In genomic region chr6:116127771-116128493, GRCh38 we compare ENCODE assay signal across 29 cellular contexts. TPM values are rescaled to one million over a fixed set of nuclear protein-coding genes. Genes with fewer than 3 reads are reported as not detected.
DNase-seq lines count a peak whose midpoint lies in the region; ATAC-seq and TF ChIP-seq lines count a peak whose summit lies in the region.
"Had no signal": no experiment of that assay in that cellular context is flagged by ENCODE, and none has a peak within 500 bp of the region (broad histone marks: within the 10 kb centered on the region; RNA-seq: fewer than 3 reads in every experiment).

No MANE protein-coding gene starts in this region.

- CTCF ChIA-PET in IMR-90 (lab: Yijun Ruan, JAX), result no interaction called here

- no peak overlapping the region for H4K5ac ChIP-seq in IMR-90 (ENCODE audit: low read depth, low read length)

- H3K4me2 ChIP-seq in IMR-90 (ENCODE audit: low read depth, low read length) (no peak overlapping the region), mesenchymal stem cell (ENCODE audit: low read length, poor library complexity, severe bottlenecking) (no peak overlapping the region)

- H3K27ac ChIP-seq in IMR-90 (ENCODE audit: insufficient read depth, low read length) (no peak overlapping the region), mesenchymal stem cell (ENCODE audit: low read length, poor library complexity, severe bottlenecking) (no peak overlapping the region)
- H3K27ac ChIP-seq: cardiac muscle cell, SK-N-MC, vagina had no signal

- no peak overlapping the region for H2AK9ac ChIP-seq in IMR-90 (replicated peaks; ENCODE audit: low read depth, low read length, poor library complexity)

- no peak overlapping the region for H2BK20ac ChIP-seq in IMR-90 (ENCODE audit: low read depth, low read length)

- no peaks in the 10 kb centered on the region for H4K20me1 ChIP-seq in IMR-90 (ENCODE audit: insufficient read depth, low read length)

- H3K14ac ChIP-seq in IMR-90 (replicated peaks; ENCODE audit: low read depth, low read length), result no peak overlapping the region
- H3K14ac ChIP-seq in mesenchymal stem cell (ENCODE audit: low read length in 2 of 2), result no peak overlapping the region

- H2BK5ac ChIP-seq in IMR-90 (ENCODE audit: low read depth, low read length, poor library complexity, severe bottlenecking) (no peak overlapping the region), mesenchymal stem cell (ENCODE audit: low read depth, low read length, poor library complexity, severe bottlenecking) (no peak overlapping the region)

- no peak for TF ChIP-seq POLR2A in IMR-90 (IDR thresholded peaks at IDR 0.05; ENCODE audit: low read depth, low read length)

- no peak for TF ChIP-seq CTCF in IMR-90 (conservative IDR thresholded peaks at IDR 0.05; ENCODE audit: low read depth, low read length)

- no peak overlapping the region for H3K23ac ChIP-seq in IMR-90 (ENCODE audit: low read depth, low read length)
- no peak overlapping the region for H3K23ac ChIP-seq in mesenchymal stem cell (ENCODE audit: low read length in 2 of 2)

- H3K36me3 ChIP-seq in IMR-90 (ENCODE audit: control insufficient read depth, insufficient read depth, low read length) (peaks cover 3% of the 10 kb centered on the region; the same call in 1 of the 2 replicates), mesenchymal stem cell (ENCODE audit: control insufficient read depth in 1 of 2, insufficient read depth in 2 of 2, low read depth in 1 of 2, low read length in 2 of 2) (no peaks in the 10 kb centered on the region)
- H3K36me3 ChIP-seq: cardiac muscle cell, vagina had no signal

- H3K56ac ChIP-seq in IMR-90 (ENCODE audit: extremely low read depth, insufficient read depth, low read length), result no peak overlapping the region

- H2AK5ac ChIP-seq in IMR-90 (ENCODE audit: low read depth, low read length), result no peak overlapping the region
- H2AK5ac ChIP-seq in mesenchymal stem cell (ENCODE audit: low read length, severe bottlenecking), result no peak overlapping the region

- H2BK15ac ChIP-seq in IMR-90 (ENCODE audit: low read depth, low read length) (no peak overlapping the region), mesenchymal stem cell (ENCODE audit: low read depth, poor library complexity, severe bottlenecking) (no peak overlapping the region)

- no peaks in the 10 kb centered on the region for H3K79me1 ChIP-seq in IMR-90 (ENCODE audit: low read depth in 1 of 2, low read length in 2 of 2)
- H3K79me1 ChIP-seq in mesenchymal stem cell (replicated peaks; ENCODE audit: low read length, poor library complexity, severe bottlenecking), result peaks cover 1% of the 10 kb centered on the region

- TF ChIP-seq RAD21 in IMR-90 (IDR thresholded peaks at IDR 0.05; ENCODE audit: low read length), result no peak

- H3K9me3 ChIP-seq in IMR-90 (ENCODE audit: control insufficient read depth, insufficient read depth, low read length) (no peaks in the 10 kb centered on the region), mesenchymal stem cell (ENCODE audit: control insufficient read depth, low read length) (no peaks in the 10 kb centered on the region)
- H3K9me3 ChIP-seq: vagina had no signal

- in situ Hi-C loops in IMR-90 (cut with MboI; ENCODE audit: low sequenced_read_pairs), result no loop called here

- no TSS peak for BruUV-seq in IMR-90 (replicated peaks; lab: Mats Ljungman, UMichigan)

- 0 out of 2 replicates have a peak, but pooled peaks cover 2% of the 10 kb centered on the region for H3K4me1 ChIP-seq in IMR-90 (ENCODE audit: control insufficient read depth, insufficient read depth, low read length)
- no peaks in the 10 kb centered on the region for H3K4me1 ChIP-seq in mesenchymal stem cell (ENCODE audit: control insufficient read depth, insufficient read depth, low read depth, low read length)
- H3K4me1 ChIP-seq: vagina had no signal

- no peak overlapping the region for H4K8ac ChIP-seq in IMR-90 (ENCODE audit: low read depth in 2 of 2, low read length in 2 of 2)
- no peak overlapping the region for H4K8ac ChIP-seq in mesenchymal stem cell (ENCODE audit: low read length)

- H3K9ac ChIP-seq in IMR-90 (ENCODE audit: low read depth, low read length), result no peak overlapping the region
- no peak overlapping the region for H3K9ac ChIP-seq in mesenchymal stem cell (ENCODE audit: low read length)

- dilution Hi-C loops in IMR-90 (cut with HindIII; ENCODE audit: low sequenced_read_pairs, unreplicated experiment), result no loop called here

- ATAC-seq in IMR-90 (ENCODE audit: low read depth), result peak; percentile 76
- ATAC-seq: CD8-positive, alpha-beta T cell; HCT116; natural killer cell; stimulated activated naive B cell treated with anti-CD40 and anti-IgM and Interleukin-4, amounts not matched to agents 10 μg/mL and 1 μg/mL and 100 μg/mL, for 72 hours had no signal

- H3K18ac ChIP-seq in IMR-90 (ENCODE audit: low read depth, low read length), result no peak overlapping the region
- H3K18ac ChIP-seq in mesenchymal stem cell (ENCODE audit: low read depth in 1 of 2, low read length in 2 of 2), result no peak overlapping the region

- no peak overlapping the region for H2BK120ac ChIP-seq in IMR-90 (ENCODE audit: low read depth, low read length)
- H2BK120ac ChIP-seq in mesenchymal stem cell (ENCODE audit: low read depth, low read length), result no peak overlapping the region

- H3K4me3 ChIP-seq in IMR-90 (ENCODE audit: insufficient read depth, low read depth, low read length), result no peak overlapping the region
- H3K4me3 ChIP-seq in mesenchymal stem cell (ENCODE audit: insufficient read depth in 1 of 2, low read depth in 1 of 2, low read length in 2 of 2), result no peak overlapping the region
- H3K4me3 ChIP-seq: cardiac muscle cell, SK-N-MC, vagina had no signal

- DNase-seq in AG20443 (ENCODE audit: low spot score) (peak; percentile 37), IMR-90 (peak; percentile 39), dedifferentiated amniotic fluid mesenchymal stem cell (ENCODE audit: extremely low spot score) (peak; percentile 30), mesenchymal stem cell (peak; percentile 44), NCI-H82 (lab: John Stamatoyannopoulos, UW) (no peak), NCI-H748 treated with DMSO at 0.1 percent for 48 hours (lab: John Stamatoyannopoulos, UW) (no peak), NCI-H1930 (lab: John Stamatoyannopoulos, UW) (no peak)
- DNase-seq: activated CD4-positive, alpha-beta T cell treated with anti-CD3 and anti-CD28 coated beads for 48 hours; activated naive CD4-positive, alpha-beta T cell; activated T-cell treated with anti-CD3 and anti-CD28 coated beads, Interleukin-2, amount 50 U/mL, for 24 hours; AML-193; amniotic stem cell; CD8-positive, alpha-beta T cell; cortex of kidney; DMS 273 treated with DMSO at 0.1 percent for 48 hours; natural killer cell; NCI-H510A; retina; stimulated activated CD4-positive, alpha-beta T cell treated with anti-CD3 and anti-CD28 coated beads, Interleukin-4, amount 100 ng/mL, for 24 hours; stimulated activated naive B cell treated with anti-CD40 and anti-IgM and Interleukin-4, amounts not matched to agents 10 μg/mL and 1 μg/mL and 100 μg/mL, for 72 hours had no signal

- H2BK12ac ChIP-seq in mesenchymal stem cell (ENCODE audit: low read length in 2 of 2), result no peak overlapping the region

- POLR2A ChIA-PET in IMR-90 (lab: Charles Lee; ENCODE audit: unreplicated experiment), result no interaction called here

- H2AFZ ChIP-seq in IMR-90 (replicated peaks; ENCODE audit: low read length, poor library complexity) (no peak overlapping the region), mesenchymal stem cell (ENCODE audit: low read depth, low read length) (no peak overlapping the region)

- intact Hi-C loops in IMR-90 (cut with micrococcal nuclease), result no loop called here

- no peak overlapping the region for H3K4ac ChIP-seq in IMR-90 (ENCODE audit: low read depth, low read length)
- no peak overlapping the region for H3K4ac ChIP-seq in mesenchymal stem cell (ENCODE audit: low read depth in 1 of 2, low read length in 2 of 2)

- no peaks in the 10 kb centered on the region for H3K9me1 ChIP-seq in IMR-90 (ENCODE audit: insufficient read depth, low read length)

- H4K91ac ChIP-seq in IMR-90 (ENCODE audit: insufficient read depth, low read depth, low read length), result no peak overlapping the region
- no peak overlapping the region for H4K91ac ChIP-seq in mesenchymal stem cell (ENCODE audit: low read length)

- WGBS in IMR-90 (ENCODE audit: extremely low coverage in 2 of 2, insufficient read length in 1 of 2), 2 experiments, result 100% methylated on average over 2 of the region's 2 CpGs; no CpG with 5 or more reads in 1 of the 2 experiments
- 82% methylated on average over 2 of the region's 2 CpGs for WGBS in mesenchymal stem cell

- H3K27me3 ChIP-seq in IMR-90 (ENCODE audit: control insufficient read depth, insufficient read depth, low read length) (no peaks in the 10 kb centered on the region), mesenchymal stem cell (ENCODE audit: control insufficient read depth in 1 of 2, insufficient read depth in 1 of 2, low read length in 2 of 2) (no peaks in the 10 kb centered on the region)
- H3K27me3 ChIP-seq: cardiac muscle cell, vagina had no signal

TF ChIP-seq in IMR-90, 13 proteins besides CTCF, POLR2A, EP300 and RAD21 (continues in another document):
- TF ChIP-seq SMC3 (IDR thresholded peaks at IDR 0.05; ENCODE audit: low read depth, low read length) (no peak), CHD1 (IDR thresholded peaks at IDR 0.05; ENCODE audit: low read depth, low read length) (no peak), MAZ (IDR thresholded peaks at IDR 0.05; ENCODE audit: borderline replicate concordance, low read depth, low read length) (no peak), USF2 (IDR thresholded peaks at IDR 0.05; ENCODE audit: low read depth, low read length) (no peak), MAFK (IDR thresholded peaks at IDR 0.05; ENCODE audit: low read depth, low read length) (no peak)

RNA-seq across cellular contexts. Expression of gene COL10A1, which starts 2.0 kb away (rescaled TPM):
- not detected in 2 replicates for total RNA-seq in IMR-90 (2012; rRNA removed)
- 0.05 and 0.70 TPM in 2 replicates for polyA plus RNA-seq in IMR-90 (2012; rRNA removed)
- polyA plus RNA-seq in IMR-90 (2012; cell fraction: cytosol; rRNA removed), result 0.01 TPM in 2 replicates
- not detected in 2 replicates for polyA plus RNA-seq in IMR-90 (2012; cell fraction: nucleus; rRNA removed; ENCODE audit: low replicate concordance)
- polyA plus RNA-seq in mesenchymal stem cell (2013, experiment 1 of 2), result 0.01 TPM
- polyA plus RNA-seq in mesenchymal stem cell (2013, experiment 2 of 2), result not detected
- total RNA-seq: activated CD8-positive, alpha-beta memory T cell treated with anti-CD3 and anti-CD28 coated beads for 36 hours; cardiac muscle cell; CD8-positive, alpha-beta T cell; MCF 10A; natural killer cell; osteocyte; T-helper 2 cell treated with Interferon-gamma antibody and Interleukin-4, amounts not matched to agents 100 ng/mL and 5 ng/mL, for 36 hours; temporal lobe; vagina had no signal

RNA-seq across cellular contexts. Expression of gene NT5DC1, which starts 27.3 kb away (rescaled TPM):
- 7.5 and 11.7 TPM in 2 replicates for total RNA-seq in IMR-90 (2012; rRNA removed)
- 12.0 and 16.8 TPM in 2 replicates for polyA plus RNA-seq in IMR-90 (2012; rRNA removed)
- 6.8 and 12.6 TPM in 2 replicates for polyA plus RNA-seq in IMR-90 (2012; cell fraction: cytosol; rRNA removed)
- polyA plus RNA-seq in IMR-90 (2012; cell fraction: nucleus; rRNA removed; ENCODE audit: low replicate concordance), result 4.9 and 12.9 TPM in 2 replicates
- 12.5 TPM for polyA plus RNA-seq in mesenchymal stem cell (2013, experiment 1 of 2)
- polyA plus RNA-seq in mesenchymal stem cell (2013, experiment 2 of 2), result 12.2 TPM

Comparison
In these comparisons a context has a peak if more than half of its experiments do, and no peak if none do; other contexts are left out.
1. DNase-seq: peak in AG20443 (single experiment), IMR-90 (single experiment), dedifferentiated amniotic fluid mesenchymal stem cell (single experiment) and mesenchymal stem cell (single experiment); none in NCI-H82 (single experiment), NCI-H748 treated with DMSO at 0.1 percent for 48 hours (single experiment) and NCI-H1930 (0 of 2).